ENCODE assay signal across 11 cellular contexts in genomic region chr13:99308481-99309087, GRCh38. TPM values are rescaled to one million over a fixed set of nuclear protein-coding genes. Genes with fewer than 3 reads are reported as not detected.
A peak's percentile ranks its signal among the peaks of the same experiment; 100 is the strongest.
DNase-seq lines count a peak whose midpoint lies in the region; ATAC-seq and TF ChIP-seq lines count a peak whose summit lies in the region.
"Had no signal": no experiment of that assay in that cellular context is flagged by ENCODE, and none has a peak within 500 bp of the region (broad histone marks: within the 10 kb centered on the region; RNA-seq: fewer than 3 reads in every experiment).

No MANE protein-coding gene starts in this region.

- POLR2A ChIA-PET in activated CD4-positive, alpha-beta memory T cell treated with anti-CD3 and anti-CD28 coated beads, Interleukin-2, amount 10 ng/mL, durations not matched to agents 7 days and 5 days (lab: Charles Lee), result interaction anchor here (1.0 to 14.1 kb wide), 12 partner anchors 11 to 109 kb away, joined by 3 to 393 read pairs (median 40); partner anchors contain the start of gene UBAC2

- H3K4me3 ChIP-seq in fibroblast of pulmonary artery (replicated peaks; ENCODE audit: low read depth, low read length), result no peak overlapping the region

- DNase-seq in T-helper 2 cell treated with Interferon-gamma antibody and Interleukin-4, amounts not matched to agents 5 μg/mL and 100 μg/mL, for 36 hours (ENCODE audit: low spot score), result no peak
- no peak for DNase-seq in T-helper 2 cell
- no peak for DNase-seq in activated CD4-positive, alpha-beta memory T cell treated with anti-CD3 and anti-CD28 coated beads, Interleukin-2, amount 10 ng/mL, durations not matched to agents 7 days and 5 days
- peak; percentile 68 for DNase-seq in fibroblast of pulmonary artery (ENCODE audit: low read depth)
- DNase-seq in stimulated activated naive B cell treated with anti-CD40 and anti-IgM and Interleukin-4, amounts not matched to agents 10 μg/mL and 1 μg/mL and 100 μg/mL, for 72 hours, result no peak
- DNase-seq in middle frontal gyrus (ENCODE audit: extremely low spot score, low spot score), result no peak
- no peak for DNase-seq in GM10266 (ENCODE audit: extremely low spot score)
- DNase-seq: NCI-H748 treated with DMSO at 0.1 percent for 48 hours had no signal

- H3K36me3 Mint-ChIP-seq in T-helper 2 cell treated with Interferon-gamma antibody and Interleukin-4, amounts not matched to agents 5 μg/mL and 100 μg/mL, for 36 hours (ENCODE audit: low read depth), result peaks cover 49% of the 10 kb centered on the region
- H3K36me3 Mint-ChIP-seq in activated CD4-positive, alpha-beta memory T cell treated with anti-CD3 and anti-CD28 coated beads, Interleukin-2, amount 10 ng/mL, durations not matched to agents 7 days and 5 days (ENCODE audit: low read depth), result peaks cover 42% of the 10 kb centered on the region
- H3K36me3 Mint-ChIP-seq in stimulated activated naive B cell treated with anti-CD40 and anti-IgM and Interleukin-4, amounts not matched to agents 10 μg/mL and 1 μg/mL and 100 μg/mL, for 72 hours, result peaks cover 55 to 75% of the 10 kb centered on the region in 2 donors

- CTCF ChIA-PET in activated CD4-positive, alpha-beta memory T cell treated with anti-CD3 and anti-CD28 coated beads, Interleukin-2, amount 10 ng/mL, durations not matched to agents 7 days and 5 days (lab: Charles Lee), result interaction anchor here (0.7 to 3.8 kb wide), 10 partner anchors 11 to 181 kb away, joined by 3 to 18 read pairs (median 3); no protein-coding TSS in a partner anchor

- ATAC-seq in stimulated activated naive B cell treated with anti-CD40 and anti-IgM and Interleukin-4, amounts not matched to agents 10 μg/mL and 1 μg/mL and 100 μg/mL, for 72 hours (replicated peaks), result no peak
- ATAC-seq in HG03045 (IDR thresholded peaks at IDR 0.05; ENCODE audit: unreplicated experiment), result no peak

- no peak for TF ChIP-seq CTCF in fibroblast of pulmonary artery (IDR thresholded peaks at IDR 0.05; ENCODE audit: low read length, missing control alignments)
- TF ChIP-seq CTCF in GM10266 (IDR thresholded peaks at IDR 0.05; ENCODE audit: control insufficient read depth, insufficient read depth, low read depth, missing control alignments), result no peak

- H3K27ac Mint-ChIP-seq in T-helper 2 cell treated with Interferon-gamma antibody and Interleukin-4, amounts not matched to agents 5 μg/mL and 100 μg/mL, for 36 hours, result peak overlapping the region; percentile 89
- H3K27ac Mint-ChIP-seq in activated CD4-positive, alpha-beta memory T cell treated with anti-CD3 and anti-CD28 coated beads, Interleukin-2, amount 10 ng/mL, durations not matched to agents 7 days and 5 days, result peak overlapping the region; percentile 83
- peak overlapping the region; percentile 98 for H3K27ac Mint-ChIP-seq in stimulated activated naive B cell treated with anti-CD40 and anti-IgM and Interleukin-4, amounts not matched to agents 10 μg/mL and 1 μg/mL and 100 μg/mL, for 72 hours

- H3K4me1 Mint-ChIP-seq in T-helper 2 cell treated with Interferon-gamma antibody and Interleukin-4, amounts not matched to agents 5 μg/mL and 100 μg/mL, for 36 hours (ENCODE audit: low read depth), result peaks cover 55% of the 10 kb centered on the region
- H3K4me1 Mint-ChIP-seq in activated CD4-positive, alpha-beta memory T cell treated with anti-CD3 and anti-CD28 coated beads, Interleukin-2, amount 10 ng/mL, durations not matched to agents 7 days and 5 days, result peaks cover 80% of the 10 kb centered on the region
- peaks cover 52 to 76% of the 10 kb centered on the region in 2 donors for H3K4me1 Mint-ChIP-seq in stimulated activated naive B cell treated with anti-CD40 and anti-IgM and Interleukin-4, amounts not matched to agents 10 μg/mL and 1 μg/mL and 100 μg/mL, for 72 hours

- H3K27me3 Mint-ChIP-seq in T-helper 2 cell treated with Interferon-gamma antibody and Interleukin-4, amounts not matched to agents 5 μg/mL and 100 μg/mL, for 36 hours (ENCODE audit: low read depth), result no peaks in the 10 kb centered on the region
- no peaks in the 10 kb centered on the region for H3K27me3 Mint-ChIP-seq in activated CD4-positive, alpha-beta memory T cell treated with anti-CD3 and anti-CD28 coated beads, Interleukin-2, amount 10 ng/mL, durations not matched to agents 7 days and 5 days
- H3K27me3 Mint-ChIP-seq in stimulated activated naive B cell treated with anti-CD40 and anti-IgM and Interleukin-4, amounts not matched to agents 10 μg/mL and 1 μg/mL and 100 μg/mL, for 72 hours, result no peaks in the 10 kb centered on the region

- H3K4me3 Mint-ChIP-seq in T-helper 2 cell treated with Interferon-gamma antibody and Interleukin-4, amounts not matched to agents 5 μg/mL and 100 μg/mL, for 36 hours, result peak overlapping the region; percentile 92
- peak overlapping the region; percentile 79 for H3K4me3 Mint-ChIP-seq in activated CD4-positive, alpha-beta memory T cell treated with anti-CD3 and anti-CD28 coated beads, Interleukin-2, amount 10 ng/mL, durations not matched to agents 7 days and 5 days
- peak overlapping the region; percentile 93 to 99 for H3K4me3 Mint-ChIP-seq in stimulated activated naive B cell treated with anti-CD40 and anti-IgM and Interleukin-4, amounts not matched to agents 10 μg/mL and 1 μg/mL and 100 μg/mL, for 72 hours

- H3K9me3 Mint-ChIP-seq in T-helper 2 cell treated with Interferon-gamma antibody and Interleukin-4, amounts not matched to agents 5 μg/mL and 100 μg/mL, for 36 hours, result no peaks in the 10 kb centered on the region
- no peaks in the 10 kb centered on the region for H3K9me3 Mint-ChIP-seq in activated CD4-positive, alpha-beta memory T cell treated with anti-CD3 and anti-CD28 coated beads, Interleukin-2, amount 10 ng/mL, durations not matched to agents 7 days and 5 days
- H3K9me3 Mint-ChIP-seq in stimulated activated naive B cell treated with anti-CD40 and anti-IgM and Interleukin-4, amounts not matched to agents 10 μg/mL and 1 μg/mL and 100 μg/mL, for 72 hours, result peaks cover 3 to 4% of the 10 kb centered on the region in 2 donors

RNA-seq across cellular contexts. Expression of gene GPR183, which starts 1.4 kb away (rescaled TPM):
- total RNA-seq in activated CD4-positive, alpha-beta memory T cell treated with anti-CD3 and anti-CD28 coated beads, Interleukin-2, amount 10 ng/mL, durations not matched to agents 7 days and 5 days, result 10 to 100 TPM; 43.7 to 46.2 TPM
- total RNA-seq: A172, H1 had no signal

RNA-seq across cellular contexts. Expression of gene GPR18, which starts 50.4 kb away (rescaled TPM):
- 10 to 100 TPM; 10.3 to 10.4 TPM for total RNA-seq in activated CD4-positive, alpha-beta memory T cell treated with anti-CD3 and anti-CD28 coated beads, Interleukin-2, amount 10 ng/mL, durations not matched to agents 7 days and 5 days
- total RNA-seq: A172, H1 had no signal
